Comparison of ENCODE assay signal across 8 cellular contexts in the genomic region with DNA sequence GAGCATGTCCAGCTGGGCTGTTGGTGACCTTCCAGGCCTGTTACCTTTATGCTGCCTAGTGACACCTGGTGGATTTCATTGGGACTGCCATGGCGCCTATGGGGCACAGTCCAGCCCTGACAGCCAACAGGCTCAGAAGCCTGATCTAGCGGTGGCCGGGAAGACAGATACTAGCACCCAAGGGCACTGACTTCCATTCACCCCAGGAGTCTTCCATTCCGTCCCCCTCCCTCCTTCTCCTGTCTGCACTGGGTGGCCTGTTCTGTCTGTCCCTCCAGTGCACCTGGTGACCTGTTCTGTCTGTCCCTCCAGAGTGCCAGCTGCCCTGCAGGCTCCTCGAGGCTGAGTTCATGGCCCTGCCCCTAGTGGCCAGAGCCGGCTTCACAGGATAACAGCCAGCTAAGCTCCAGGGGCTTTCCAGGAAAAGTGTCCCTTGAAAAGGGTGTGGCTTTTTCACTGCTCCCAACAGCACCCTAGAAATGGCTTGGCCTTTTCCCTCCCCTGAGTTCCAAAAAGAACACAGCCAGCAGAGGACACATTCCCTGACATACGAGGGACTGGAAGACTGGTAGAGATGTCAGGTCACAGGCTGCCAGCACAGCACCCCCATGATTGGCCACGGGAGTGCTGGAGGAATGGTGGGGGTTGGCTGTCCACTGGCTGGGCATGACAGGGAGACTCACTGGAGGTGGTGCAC. TPM values are rescaled to one million over a fixed set of nuclear protein-coding genes. Genes with fewer than 3 reads are reported as not detected.
DNase-seq lines count a peak whose midpoint lies in the region; ATAC-seq and TF ChIP-seq lines count a peak whose summit lies in the region.
"Not testable (repeated sequence)": the region's sequence is repeated elsewhere in the genome, so short reads cannot be mapped to it uniquely, and the experiment has no call there.

No MANE protein-coding gene starts in this region.

- peak overlapping the region; percentile 96 for H2AFZ ChIP-seq in osteoblast (ENCODE audit: low read length)

- CTCF ChIA-PET in WTC11 (lab: Charles Lee) = interaction anchor here (0.5 to 2.1 kb wide), 28 partner anchors 11 to 595 kb away, joined by 3 to 79 read pairs (median 4); partner anchors contain the start of genes BBS4, HEXA and HIGD2B

- in situ Hi-C loops in astrocyte of the spinal cord (cut with HindIII; ENCODE audit: low sequenced_read_pairs) = not testable (repeated sequence)

- not testable (repeated sequence) for H3K27me3 Mint-ChIP-seq in WTC11 (ENCODE audit: low read depth)
- peaks cover 35% of the 10 kb centered on the region for H3K27me3 Mint-ChIP-seq in stimulated activated memory B cell treated with anti-CD40 and anti-IgM and Interleukin-4, amounts not matched to agents 10 μg/mL and 1 μg/mL and 100 μg/mL, for 72 hours

- peak overlapping the region; percentile 63 for H3K27ac Mint-ChIP-seq in WTC11
- H3K27ac Mint-ChIP-seq in stimulated activated memory B cell treated with anti-CD40 and anti-IgM and Interleukin-4, amounts not matched to agents 10 μg/mL and 1 μg/mL and 100 μg/mL, for 72 hours = peak overlapping the region; percentile 59

- ATAC-seq in GM21526 (IDR thresholded peaks at IDR 0.05; ENCODE audit: low FRiP score, unreplicated experiment) (peak; percentile 66), WTC11 (peak; percentile 91), left ventricle myocardium superior (peak; percentile 100)
- peak; percentile 96 for ATAC-seq in stimulated activated memory B cell treated with anti-CD40 and anti-IgM and Interleukin-4, amounts not matched to agents 10 μg/mL and 1 μg/mL and 100 μg/mL, for 72 hours

- not testable (repeated sequence) for H3K36me3 Mint-ChIP-seq in WTC11; stimulated activated memory B cell treated with anti-CD40 and anti-IgM and Interleukin-4, amounts not matched to agents 10 μg/mL and 1 μg/mL and 100 μg/mL, for 72 hours

- not testable (repeated sequence) for H4K20me1 ChIP-seq in osteoblast (ENCODE audit: insufficient read depth, low read length)

- not testable (repeated sequence) for H3K4me1 ChIP-seq in osteoblast (ENCODE audit: insufficient read depth, low read length)

- not testable (repeated sequence) for H3K9me3 Mint-ChIP-seq in WTC11; stimulated activated memory B cell treated with anti-CD40 and anti-IgM and Interleukin-4, amounts not matched to agents 10 μg/mL and 1 μg/mL and 100 μg/mL, for 72 hours

- peaks cover 13% of the 10 kb centered on the region for H3K27me3 ChIP-seq in osteoblast (ENCODE audit: insufficient read depth, low read length)

- not testable (repeated sequence) for H3K4me3 ChIP-seq in astrocyte of the spinal cord (ENCODE audit: low read depth, low read length)
- peak overlapping the region; percentile 64 for H3K4me3 ChIP-seq in osteoblast (ENCODE audit: insufficient read depth, low read length)

- POLR2A ChIA-PET in WTC11 (lab: Charles Lee) = not testable (repeated sequence)

- not testable (repeated sequence) for H3K79me2 ChIP-seq in osteoblast (ENCODE audit: insufficient read depth, low read length)

- not testable (repeated sequence) for H3K27ac ChIP-seq in osteoblast (ENCODE audit: low read depth, low read length)

- intact Hi-C loops in left ventricle myocardium superior (cut with micrococcal nuclease) = not testable (repeated sequence)

- peak overlapping the region; percentile 65 for H3K4me3 Mint-ChIP-seq in WTC11
- H3K4me3 Mint-ChIP-seq in stimulated activated memory B cell treated with anti-CD40 and anti-IgM and Interleukin-4, amounts not matched to agents 10 μg/mL and 1 μg/mL and 100 μg/mL, for 72 hours = peak overlapping the region; percentile 84

- H3K4me2 ChIP-seq in osteoblast (ENCODE audit: insufficient read depth, low read length) = peak overlapping the region; percentile 88

- DNase-seq in Daoy (ENCODE audit: low read depth) (peak; percentile 80), HPDE6-E6E7 (ENCODE audit: extremely low spot score) (peak; percentile 39), WTC11 (ENCODE audit: low spot score) (peak; percentile 92), astrocyte of the spinal cord (ENCODE audit: low read depth, low spot score) (peak; percentile 61), left ventricle myocardium superior (peak; percentile 86), osteoblast (ENCODE audit: insufficient read length, low spot score, missing footprints) (peak; percentile 77)

- H3K9me3 ChIP-seq in osteoblast (ENCODE audit: low read depth, low read length) = not testable (repeated sequence)

- peaks cover 22% of the 10 kb centered on the region for H3K4me1 Mint-ChIP-seq in WTC11
- not testable (repeated sequence) for H3K4me1 Mint-ChIP-seq in stimulated activated memory B cell treated with anti-CD40 and anti-IgM and Interleukin-4, amounts not matched to agents 10 μg/mL and 1 μg/mL and 100 μg/mL, for 72 hours

- H3K36me3 ChIP-seq in osteoblast (ENCODE audit: insufficient read depth, low read length) = not testable (repeated sequence)

- TF ChIP-seq CTCF in WTC11 (IDR thresholded peaks at IDR 0.05) = peak; percentile 86
- peak; percentile 82 for TF ChIP-seq CTCF in astrocyte of the spinal cord (IDR thresholded peaks at IDR 0.05; ENCODE audit: low read depth, low read length)
- peak; percentile 67 for TF ChIP-seq CTCF in osteoblast (IDR thresholded peaks at IDR 0.05; ENCODE audit: extremely low read depth, low read depth, low read length)

TF ChIP-seq in WTC11, 78 proteins besides CTCF, POLR2A, EP300 and RAD21:
- TF ChIP-seq, protein P1, sequence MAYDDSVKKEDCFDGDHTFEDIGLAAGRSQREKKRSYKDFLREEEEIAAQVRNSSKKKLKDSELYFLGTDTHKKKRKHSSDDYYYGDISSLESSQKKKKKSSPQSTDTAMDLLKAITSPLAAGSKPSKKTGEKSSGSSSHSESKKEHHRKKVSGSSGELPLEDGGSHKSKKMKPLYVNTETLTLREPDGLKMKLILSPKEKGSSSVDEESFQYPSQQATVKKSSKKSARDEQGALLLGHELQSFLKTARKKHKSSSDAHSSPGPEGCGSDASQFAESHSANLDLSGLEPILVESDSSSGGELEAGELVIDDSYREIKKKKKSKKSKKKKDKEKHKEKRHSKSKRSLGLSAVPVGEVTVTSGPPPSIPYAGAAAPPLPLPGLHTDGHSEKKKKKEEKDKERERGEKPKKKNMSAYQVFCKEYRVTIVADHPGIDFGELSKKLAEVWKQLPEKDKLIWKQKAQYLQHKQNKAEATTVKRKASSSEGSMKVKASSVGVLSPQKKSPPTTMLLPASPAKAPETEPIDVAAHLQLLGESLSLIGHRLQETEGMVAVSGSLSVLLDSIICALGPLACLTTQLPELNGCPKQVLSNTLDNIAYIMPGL (CRISPR knock-in tag; IDR thresholded peaks at IDR 0.05) = 0 out of 2 replicates have a peak, but pooled peaks have one; percentile 38
- 0 out of 2 replicates have a peak, but pooled peaks have one; percentile 8 for TF ChIP-seq MAX (CRISPR knock-in tag; IDR thresholded peaks at IDR 0.05)

RNA-seq across cellular contexts. Expression of gene HIGD2B, which starts 15.2 kb away (rescaled TPM):
- total RNA-seq in Daoy (2014; rRNA removed; shearing (Covaris generic)) = not detected in 2 replicates
- 0.18 TPM in 1 of 3 replicates, not detected in the others for total RNA-seq in WTC11 (2021)
- total RNA-seq in left ventricle myocardium superior = not detected
- under 0.01 TPM in 1 of 2 replicates, not detected in the other for total RNA-seq in osteoblast

RNA-seq across cellular contexts. Expression of gene BBS4, which starts 15.2 kb away (rescaled TPM):
- total RNA-seq in Daoy (2014; rRNA removed; shearing (Covaris generic)) = 18.8 and 19.3 TPM in 2 replicates
- total RNA-seq in WTC11 (2021) (29.3 to 35.6 TPM (median 31.5 TPM) in 3 replicates), left ventricle myocardium superior (9.6 TPM), osteoblast (35.7 and 38.0 TPM in 2 replicates)

RNA-seq across cellular contexts. Expression of gene GOLGA6B, which starts 16.3 kb away (rescaled TPM):
- total RNA-seq in Daoy (2014; rRNA removed; shearing (Covaris generic)) = not detected in 2 replicates
- total RNA-seq in WTC11 (2021) (0.73 to 1.9 TPM (median 0.85 TPM) in 3 replicates), left ventricle myocardium superior (not detected), osteoblast (not detected in 2 replicates)

Comparison
In these comparisons a context has a peak if more than half of its experiments do, and no peak if none do; other contexts are left out.
1. DNase-seq: peak in every context shown above with its lines; median percentile 92 in WTC11; 86 in left ventricle myocardium superior; 80 in Daoy; 77 in osteoblast; 61 in astrocyte of the spinal cord; 39 in HPDE6-E6E7.